Comparison of ENCODE assay signal across 12 cellular contexts in genomic region chr4:182880387-182881356, GRCh38. TPM values are rescaled to one million over a fixed set of nuclear protein-coding genes. Genes with fewer than 3 reads are reported as not detected.
DNase-seq lines count a peak whose midpoint lies in the region; TF ChIP-seq lines count a peak whose summit lies in the region.
"Had no signal": no experiment of that assay in that cellular context is flagged by ENCODE, and none has a peak within 500 bp of the region (broad histone marks: within the 10 kb centered on the region; RNA-seq: fewer than 3 reads in every experiment).

No MANE protein-coding gene starts in this region.

- H3K4me3 Mint-ChIP-seq in Calu3 (ENCODE audit: low read depth, unreplicated experiment) (no peak overlapping the region), nephron progenitor cell (no peak overlapping the region)

- H3K9me3 ChIP-seq in SJCRH30 (replicated peaks), result no peaks in the 10 kb centered on the region; the same call in 1 of the 2 replicates

- H3K27ac Mint-ChIP-seq in Calu3 (ENCODE audit: unreplicated experiment) (no peak overlapping the region), nephron progenitor cell (no peak overlapping the region)

- CTCF ChIA-PET in Calu3 (lab: Charles Lee), result no interaction called here

- H3K4me3 ChIP-seq in SJCRH30 (no peak overlapping the region), fibroblast of pulmonary artery (replicated peaks; ENCODE audit: low read depth, low read length) (no peak overlapping the region)
- H3K4me3 ChIP-seq: lung had no signal

- H3K36me3 ChIP-seq in SJCRH30, result peaks cover 10% of the 10 kb centered on the region; the same call in 1 of the 2 replicates

- peaks cover 4% of the 10 kb centered on the region for H3K36me3 Mint-ChIP-seq in Calu3 (ENCODE audit: insufficient read depth, unreplicated experiment)
- peaks cover 61% of the 10 kb centered on the region for H3K36me3 Mint-ChIP-seq in nephron progenitor cell (ENCODE audit: low read depth)

- TF ChIP-seq CTCF in fibroblast of pulmonary artery (IDR thresholded peaks at IDR 0.05; ENCODE audit: low read length, missing control alignments) (no peak), Calu3 (IDR thresholded peaks at IDR 0.05; ENCODE audit: unreplicated experiment) (no peak), nephron progenitor cell (IDR thresholded peaks at IDR 0.05) (no peak)

- DNase-seq in COLO829 (ENCODE audit: low spot score) (peak; percentile 75), SJCRH30 (peak; percentile 9 to 18), fibroblast of pulmonary artery (ENCODE audit: low read depth) (peak; percentile 38), occipital lobe (lab: John Stamatoyannopoulos, UW) (peak; percentile 10), Calu3 (no peak), nephron progenitor cell (no peak), ecto neural progenitor cell (ENCODE audit: low spot score) (no peak)
- DNase-seq in NK-92 treated with Interleukin-12 subunit alpha and Interleukin-12 subunit beta, amount 100 ng/mL, for 24 hours (lab: John Stamatoyannopoulos, UW), result no peak
- DNase-seq: activated T-cell treated with anti-CD3 and anti-CD28 coated beads, Interleukin-2, amount 50 U/mL, for 1 hour; OCI-M1 had no signal

- BruUV-seq in Calu3 (replicated peaks; lab: Mats Ljungman, UMichigan), result no TSS peak

- H3K27me3 ChIP-seq in SJCRH30, result no peaks in the 10 kb centered on the region

- no peak overlapping the region for H3K27ac ChIP-seq in SJCRH30
- H3K27ac ChIP-seq: C4-2B had no signal

- H3K27me3 Mint-ChIP-seq in Calu3 (ENCODE audit: unreplicated experiment) (no peaks in the 10 kb centered on the region), nephron progenitor cell (ENCODE audit: low read depth, poor library complexity) (no peaks in the 10 kb centered on the region)

- no peaks in the 10 kb centered on the region for H3K4me1 ChIP-seq in SJCRH30

- no peaks in the 10 kb centered on the region for H3K9me3 Mint-ChIP-seq in Calu3 (ENCODE audit: low read depth, unreplicated experiment)
- H3K9me3 Mint-ChIP-seq in nephron progenitor cell, result peaks cover 35% of the 10 kb centered on the region

- H3K4me1 Mint-ChIP-seq in Calu3 (ENCODE audit: low read depth, unreplicated experiment) (no peaks in the 10 kb centered on the region), nephron progenitor cell (peaks cover 42% of the 10 kb centered on the region)

- intact Hi-C loops in Calu3 (cut with micrococcal nuclease; ENCODE audit: unreplicated experiment), result no loop called here

RNA-seq across cellular contexts. Expression of gene DCTD, which starts 36.5 kb away (rescaled TPM):
- total RNA-seq in SJCRH30 (2014; rRNA removed; shearing (Covaris generic)), result 72.5 and 73.6 TPM in 2 replicates
- total RNA-seq in occipital lobe (18.1 TPM), Calu3 (2022) (65.3 and 69.1 TPM in 2 replicates)

Comparison
In these comparisons a context has a peak if more than half of its experiments do, and no peak if none do; other contexts are left out.
1. DNase-seq: peak in COLO829 (single experiment), SJCRH30 (2 of 2), fibroblast of pulmonary artery (single experiment) and occipital lobe (single experiment); none in NK-92 treated with Interleukin-12 subunit alpha and Interleukin-12 subunit beta, amount 100 ng/mL, for 24 hours (single experiment), Calu3 (single experiment), nephron progenitor cell (single experiment) and ecto neural progenitor cell (single experiment).